Comparison of ENCODE assay signal across 20 cellular contexts in genomic region chr13:36945078-36945477, GRCh38. TPM values are rescaled to one million over a fixed set of nuclear protein-coding genes. Genes with fewer than 3 reads are reported as not detected.
A peak's percentile ranks its signal among the peaks of the same experiment; 100 is the strongest.
DNase-seq lines count a peak whose midpoint lies in the region; ATAC-seq and TF ChIP-seq lines count a peak whose summit lies in the region.
"Had no signal": no experiment of that assay in that cellular context is flagged by ENCODE, and none has a peak within 500 bp of the region (broad histone marks: within the 10 kb centered on the region; RNA-seq: fewer than 3 reads in every experiment).

No MANE protein-coding gene starts in this region.

- H3K36me3 ChIP-seq in neuronal stem cell (replicated peaks in 1 of 2; ENCODE audit: control insufficient read depth in 2 of 2, insufficient read depth in 2 of 2, low read length in 2 of 2) (peaks cover 0 to 29% of the 10 kb centered on the region in 2 donors), prostate gland (no peaks in the 10 kb centered on the region)

- DNase-seq in ELF-1 (ENCODE audit: low read depth, low spot score) (peak; percentile 27), foreskin melanocyte (peak; percentile 86), neuronal stem cell (ENCODE audit: low spot score) (peak; percentile 30), prostate gland (ENCODE audit: low spot score) (no peak), 8988T (no peak)
- DNase-seq: CD8-positive, alpha-beta memory T cell; H9; MV-4-11; NCI-H1105 treated with DMSO at 0.1 percent for 48 hours; NCI-H2029; NCI-H446; NCI-H524 treated with DMSO at 0.1 percent for 48 hours; NCI-H82; NK-92 treated with Interleukin-12 subunit alpha and Interleukin-12 subunit beta, amount 100 ng/mL, for 24 hours; PC-3 had no signal

- no peak overlapping the region for H3K4me3 ChIP-seq in neuronal stem cell (ENCODE audit: low read length in 2 of 2)
- no peak overlapping the region for H3K4me3 ChIP-seq in prostate gland
- H3K4me3 ChIP-seq: GM23338 had no signal

- H3K4me1 ChIP-seq in neuronal stem cell (ENCODE audit: control insufficient read depth in 2 of 2, insufficient read depth in 1 of 2, low read depth in 1 of 2, low read length in 2 of 2) (peaks cover 0 to 8% of the 10 kb centered on the region in 2 donors), prostate gland (replicated peaks) (no peaks in the 10 kb centered on the region)

- WGBS in neuronal stem cell (ENCODE audit: extremely low coverage in 2 of 2, insufficient read length in 2 of 2, insufficient replicate concordance in 1 of 2), 2 donors = no CpG with 5 or more reads among the region's 3 CpGs
- 15% methylated on average over 3 of the region's 3 CpGs for WGBS in prostate gland

- no peak overlapping the region for H3K14ac ChIP-seq in neuronal stem cell (ENCODE audit: low read length)

- TF ChIP-seq CTCF in VCaP (conservative IDR thresholded peaks at IDR 0.05) = no peak
- no peak for TF ChIP-seq CTCF in prostate gland (IDR thresholded peaks at IDR 0.05)

- H3K4me2 ChIP-seq in neuronal stem cell (ENCODE audit: insufficient read depth, low read length, poor library complexity, severe bottlenecking) = no peak overlapping the region
- H3K4me2 ChIP-seq: GM23338 had no signal

- H2AK5ac ChIP-seq in neuronal stem cell (ENCODE audit: low read depth, low read length) = no peak overlapping the region

- no peak overlapping the region for H4K8ac ChIP-seq in neuronal stem cell (ENCODE audit: low read depth, low read length)

- H2BK120ac ChIP-seq in neuronal stem cell (ENCODE audit: low read depth, low read length) = no peak overlapping the region

- H3K9me3 ChIP-seq in neuronal stem cell (replicated peaks in 1 of 2; ENCODE audit: control insufficient read depth in 2 of 2, insufficient read depth in 1 of 2, low read depth in 1 of 2, low read length in 2 of 2) = no peaks in the 10 kb centered on the region
- H3K9me3 ChIP-seq in prostate gland = no peaks in the 10 kb centered on the region

- H3K27me3 ChIP-seq in neuronal stem cell (ENCODE audit: control insufficient read depth in 3 of 3, insufficient read depth in 3 of 3, low read depth in 1 of 3, low read length in 3 of 3) (no peaks in the 10 kb centered on the region), prostate gland (replicated peaks; ENCODE audit: insufficient read depth) (no peaks in the 10 kb centered on the region)

- TF ChIP-seq POLR2A in prostate gland (IDR thresholded peaks at IDR 0.05) = no peak

- intact Hi-C loops in prostate gland (cut with DNase I) = no loop called here

- H2AFZ ChIP-seq in neuronal stem cell (ENCODE audit: low read length) = no peak overlapping the region
- H2AFZ ChIP-seq: GM23338 had no signal

- ATAC-seq in GM21576 (IDR thresholded peaks at IDR 0.05; ENCODE audit: unreplicated experiment) = no peak
- ATAC-seq: GM23338, PC-3 had no signal

- H2BK5ac ChIP-seq in neuronal stem cell (ENCODE audit: low read length) = no peak overlapping the region

- H3K9ac ChIP-seq in neuronal stem cell (ENCODE audit: low read depth, low read length, poor library complexity) = no peak overlapping the region

- no peak overlapping the region for H3K18ac ChIP-seq in neuronal stem cell (ENCODE audit: low read length)

- H3K27ac ChIP-seq in VCaP = peak overlapping the region; percentile 68
- no peak overlapping the region for H3K27ac ChIP-seq in neuronal stem cell (replicated peaks; ENCODE audit: low read length)
- H3K27ac ChIP-seq in prostate gland = no peak overlapping the region
- H3K27ac ChIP-seq: C4-2B had no signal

- no peaks in the 10 kb centered on the region for H3K79me1 ChIP-seq in neuronal stem cell (ENCODE audit: low read depth, low read length)

- H2BK12ac ChIP-seq in neuronal stem cell (ENCODE audit: low read length) = no peak overlapping the region

- H3K4ac ChIP-seq in neuronal stem cell (ENCODE audit: low read length) = no peak overlapping the region

- H2BK15ac ChIP-seq in neuronal stem cell (ENCODE audit: low read length) = no peak overlapping the region

- no peak overlapping the region for H3K23ac ChIP-seq in neuronal stem cell (ENCODE audit: low read depth, low read length, poor library complexity)

- no peak overlapping the region for H4K91ac ChIP-seq in neuronal stem cell (ENCODE audit: low read depth, low read length, poor library complexity)

RNA-seq across cellular contexts. Expression of gene SMAD9, which starts 25.0 kb away (rescaled TPM):
- polyA plus RNA-seq in neuronal stem cell (2013, experiment 1 of 2) = 1.5 TPM
- polyA plus RNA-seq in neuronal stem cell (2013, experiment 2 of 2) = 1.6 TPM
- total RNA-seq in prostate gland = 10 to 100 TPM; 25.1 to 30.7 TPM
- total RNA-seq: CD8-positive, alpha-beta memory T cell; HT-29 had no signal
- polyA plus RNA-seq: CD8-positive, alpha-beta memory T cell had no signal

RNA-seq across cellular contexts. Expression of gene ALG5, which starts 54.1 kb away (rescaled TPM):
- 19.5 TPM for polyA plus RNA-seq in neuronal stem cell (2013, experiment 1 of 2)
- 21.0 TPM for polyA plus RNA-seq in neuronal stem cell (2013, experiment 2 of 2)
- total RNA-seq in prostate gland = 10 to 100 TPM; 14.1 to 41.3 TPM

RNA-seq across cellular contexts. Expression of gene EXOSC8, which starts 55.5 kb away (rescaled TPM):
- polyA plus RNA-seq in neuronal stem cell (2013, experiment 1 of 2) = 109 TPM
- 117 TPM for polyA plus RNA-seq in neuronal stem cell (2013, experiment 2 of 2)
- total RNA-seq in prostate gland = 10 to 100 TPM; 10.9 to 29.4 TPM

Comparison
In these comparisons a context has a peak if more than half of its experiments do, and no peak if none do; other contexts are left out.
1. DNase-seq: peak in ELF-1 (single experiment), foreskin melanocyte (single experiment) and neuronal stem cell (single experiment); none in prostate gland (single experiment) and 8988T (single experiment).